1 cellular context compared by ENCODE assay signal in genomic region chr16:2205967-2206313, GRCh38.
A peak's percentile ranks its signal among the peaks of the same experiment; 100 is the strongest.
TF ChIP-seq lines count a peak whose summit lies in the region.

No MANE protein-coding gene starts in this region.

TF ChIP-seq in HepG2, 621 proteins besides CTCF, POLR2A, EP300 and RAD21 (continues in another document):
- TF ChIP-seq MTERF4 (CRISPR knock-in tag; IDR thresholded peaks at IDR 0.05) (no peak), ZNF781 (CRISPR knock-in tag; IDR thresholded peaks at IDR 0.05; ENCODE audit: borderline replicate concordance, not compliant biosample characterization) (no peak), CBX1 (IDR thresholded peaks at IDR 0.05; ENCODE audit: low read depth) (no peak), REL (CRISPR knock-in tag; conservative IDR thresholded peaks at IDR 0.05) (peak; percentile 14; the same call in 1 of the 2 replicates), ATF6 (CRISPR knock-in tag; conservative IDR thresholded peaks at IDR 0.05) (no peak), ZNF687 (CRISPR knock-in tag; IDR thresholded peaks at IDR 0.05) (peak; percentile 54), ZSCAN25 (CRISPR knock-in tag; IDR thresholded peaks at IDR 0.05) (no peak), ARNTL (CRISPR knock-in tag; IDR thresholded peaks at IDR 0.05) (no peak), ZNF446 (CRISPR knock-in tag; IDR thresholded peaks at IDR 0.05) (no peak), HINFP (CRISPR knock-in tag; IDR thresholded peaks at IDR 0.05; ENCODE audit: low read depth) (no peak), TERF1 (CRISPR knock-in tag; IDR thresholded peaks at IDR 0.05) (no peak), ZNF792 (CRISPR knock-in tag; IDR thresholded peaks at IDR 0.05) (0 out of 2 replicates have a peak, but pooled peaks have one; percentile 12), ZNF761 (CRISPR knock-in tag; conservative IDR thresholded peaks at IDR 0.05) (no peak), ZNF572 (CRISPR knock-in tag; IDR thresholded peaks at IDR 0.05) (0 out of 2 replicates have a peak, but pooled peaks have one; percentile 61), ZGPAT (CRISPR knock-in tag; IDR thresholded peaks at IDR 0.05) (no peak; the same call in 1 of the 2 replicates), PHF21A (CRISPR knock-in tag; IDR thresholded peaks at IDR 0.05) (no peak), ZNF691 (CRISPR knock-in tag; IDR thresholded peaks at IDR 0.05; ENCODE audit: borderline replicate concordance, low read depth) (0 out of 2 replicates have a peak, but pooled peaks have one; percentile 8), HDAC6 (IDR thresholded peaks at IDR 0.05; ENCODE audit: low read depth, low read length) (no peak), ZFP36 (IDR thresholded peaks at IDR 0.05; ENCODE audit: borderline replicate concordance, low read depth, low read length, partially characterized antibody) (no peak), MTA1 (CRISPR knock-in tag; IDR thresholded peaks at IDR 0.05; ENCODE audit: borderline replicate concordance) (peak; percentile 30; the same call in 1 of the 2 replicates), RBFOX2 (IDR thresholded peaks at IDR 0.05; ENCODE audit: low read depth, low read length) (no peak), ZSCAN5A (CRISPR knock-in tag; IDR thresholded peaks at IDR 0.05; ENCODE audit: borderline replicate concordance) (no peak), PRDM15 (CRISPR knock-in tag; IDR thresholded peaks at IDR 0.05) (no peak), ARHGAP35 (CRISPR knock-in tag; IDR thresholded peaks at IDR 0.05; ENCODE audit: borderline replicate concordance) (no peak), FOXP4 (CRISPR knock-in tag; IDR thresholded peaks at IDR 0.05) (no peak), ZFP36L1 (CRISPR knock-in tag; IDR thresholded peaks at IDR 0.05) (no peak), SAP130 (CRISPR knock-in tag; IDR thresholded peaks at IDR 0.05; ENCODE audit: low read depth) (peak; percentile 4; the same call in 1 of the 2 replicates), BATF2 (CRISPR knock-in tag; IDR thresholded peaks at IDR 0.05) (peak; percentile 15), ELF3 (CRISPR knock-in tag; IDR thresholded peaks at IDR 0.05) (0 out of 2 replicates have a peak, but pooled peaks have one; percentile 6), ZNF737 (CRISPR knock-in tag; IDR thresholded peaks at IDR 0.05; ENCODE audit: borderline replicate concordance) (no peak), ATF7 (IDR thresholded peaks at IDR 0.05) (no peak), ATF7 (CRISPR knock-in tag; IDR thresholded peaks at IDR 0.05) (0 out of 2 replicates have a peak, but pooled peaks have one; percentile 26), SAFB2 (CRISPR knock-in tag; IDR thresholded peaks at IDR 0.05; ENCODE audit: borderline replicate concordance, low read depth) (peak; percentile 5; the same call in 1 of the 2 replicates), GLMP (CRISPR knock-in tag; IDR thresholded peaks at IDR 0.05; ENCODE audit: borderline replicate concordance) (no peak)
